ENCODE assay signal across 2 cellular contexts in genomic region chr10:1962025-1962424, GRCh38.
TF ChIP-seq lines count a peak whose summit lies in the region.

No MANE protein-coding gene starts in this region.

TF ChIP-seq in SK-N-SH, 30 proteins besides CTCF, POLR2A, EP300 and RAD21 (continued from another document):
- TF ChIP-seq EZH2phosphoT487 (IDR thresholded peaks at IDR 0.05; ENCODE audit: borderline replicate concordance, low read depth) (no peak), IRF3 (IDR thresholded peaks at IDR 0.05; ENCODE audit: low read depth, low read length) (no peak), GATA2 (CRISPR knock-in tag; IDR thresholded peaks at IDR 0.05) (no peak), POLR2AphosphoS5 (IDR thresholded peaks at IDR 0.05; ENCODE audit: low read depth, low read length) (no peak), NRF1 (IDR thresholded peaks at IDR 0.05; ENCODE audit: low read depth, low read length) (no peak), SMC3 (IDR thresholded peaks at IDR 0.05; ENCODE audit: low read depth, low read length) (no peak)

TF ChIP-seq in SK-N-SH treated with all-trans-retinoic acid at 6 μM for 48 hours, 23 proteins besides CTCF, POLR2A, EP300 and RAD21 (continued from another document):
- TF ChIP-seq CSDC2 (CRISPR knock-in tag; IDR thresholded peaks at IDR 0.05) (no peak), ARNTL (CRISPR knock-in tag; IDR thresholded peaks at IDR 0.05; ENCODE audit: borderline replicate concordance, low read depth) (no peak), ZNF70 (CRISPR knock-in tag; IDR thresholded peaks at IDR 0.05) (no peak), ZNF8 (CRISPR knock-in tag; IDR thresholded peaks at IDR 0.05) (no peak), BACH2 (CRISPR knock-in tag; IDR thresholded peaks at IDR 0.05; ENCODE audit: borderline replicate concordance) (no peak), PATZ1 (CRISPR knock-in tag; IDR thresholded peaks at IDR 0.05; ENCODE audit: borderline replicate concordance) (no peak), TOX (CRISPR knock-in tag; IDR thresholded peaks at IDR 0.05; ENCODE audit: borderline replicate concordance) (no peak), ZC3H10 (CRISPR knock-in tag; IDR thresholded peaks at IDR 0.05) (no peak), POU6F1 (CRISPR knock-in tag; IDR thresholded peaks at IDR 0.05; ENCODE audit: borderline replicate concordance, low read depth) (no peak), TSHZ2 (CRISPR knock-in tag; IDR thresholded peaks at IDR 0.05) (no peak)
